Comparison of ENCODE assay signal across 15 cellular contexts in genomic region chr7:114956702-114957101, GRCh38. TPM values are rescaled to one million over a fixed set of nuclear protein-coding genes. Genes with fewer than 3 reads are reported as not detected.
DNase-seq lines count a peak whose midpoint lies in the region; ATAC-seq and TF ChIP-seq lines count a peak whose summit lies in the region.
"Had no signal": no experiment of that assay in that cellular context is flagged by ENCODE, and none has a peak within 500 bp of the region (broad histone marks: within the 10 kb centered on the region; RNA-seq: fewer than 3 reads in every experiment).

No MANE protein-coding gene starts in this region.

- no peak overlapping the region for H3K4me3 ChIP-seq in right cardiac atrium (ENCODE audit: low read length)
- H3K4me3 ChIP-seq in neural progenitor cell = no peak overlapping the region
- H3K4me3 ChIP-seq in BE2C (ENCODE audit: low read depth, low read length) = no peak overlapping the region
- H3K4me3 ChIP-seq: esophagus squamous epithelium, pancreas had no signal

- DNase-seq in right cardiac atrium = no peak
- DNase-seq in neural progenitor cell (ENCODE audit: low spot score) = no peak
- no peak for DNase-seq in ACHN
- DNase-seq in BE2C = no peak
- DNase-seq: activated CD8-positive, alpha-beta T cell treated with anti-CD3 and anti-CD28 coated beads, Interleukin-2, amount 10 ng/mL, durations not matched to agents 7 days and 5 days; activated effector memory CD4-positive, alpha-beta T cell treated with anti-CD3 and anti-CD28 coated beads, Interleukin-2, amount 50 U/mL, for 16 hours; esophagus squamous epithelium; hippocampal formation; NCI-H2171; pancreas had no signal

- H3F3A ChIP-seq in neural progenitor cell (ENCODE audit: low read depth) = no peaks in the 10 kb centered on the region

- H3K4me3 Mint-ChIP-seq in neural progenitor cell = no peak overlapping the region
- H3K4me3 Mint-ChIP-seq: activated CD8-positive, alpha-beta T cell treated with anti-CD3 and anti-CD28 coated beads, Interleukin-2, amount 10 ng/mL, durations not matched to agents 7 days and 5 days; dendritic cell treated with granulocyte-macrophage colony-stimulating factor and Interleukin-4, amounts not matched to agents 40 ng/mL and 50 ng/mL, for 4 days had no signal

- H3K4me1 ChIP-seq in right cardiac atrium (ENCODE audit: control insufficient read depth, insufficient read depth, low read length) = no peaks in the 10 kb centered on the region
- H3K4me1 ChIP-seq in neural progenitor cell = peaks cover 5% of the 10 kb centered on the region
- no peaks in the 10 kb centered on the region for H3K4me1 ChIP-seq in BE2C
- H3K4me1 ChIP-seq: pancreas had no signal

- ATAC-seq in GM18502 (IDR thresholded peaks at IDR 0.05; ENCODE audit: poor library complexity, unreplicated experiment) = peak; percentile 66
- peak; percentile 47 for ATAC-seq in GM19351 (IDR thresholded peaks at IDR 0.05; ENCODE audit: unreplicated experiment)
- peak; percentile 49 for ATAC-seq in HG02642 (IDR thresholded peaks at IDR 0.05; ENCODE audit: poor library complexity, unreplicated experiment)
- peak; percentile 64 for ATAC-seq in HG03354 (IDR thresholded peaks at IDR 0.05; ENCODE audit: poor library complexity, severe bottlenecking, unreplicated experiment)
- ATAC-seq in right cardiac atrium = no peak
- ATAC-seq: activated CD8-positive, alpha-beta T cell treated with anti-CD3 and anti-CD28 coated beads, Interleukin-2, amount 10 ng/mL, durations not matched to agents 7 days and 5 days had no signal

- H3K27me3 Mint-ChIP-seq in neural progenitor cell (ENCODE audit: insufficient read depth, low read depth) = no peaks in the 10 kb centered on the region
- H3K27me3 Mint-ChIP-seq: dendritic cell treated with granulocyte-macrophage colony-stimulating factor and Interleukin-4, amounts not matched to agents 40 ng/mL and 50 ng/mL, for 4 days had no signal

- H3K9ac ChIP-seq in neural progenitor cell = no peak overlapping the region

- no peak overlapping the region for H3K27ac Mint-ChIP-seq in neural progenitor cell
- H3K27ac Mint-ChIP-seq: activated CD8-positive, alpha-beta T cell treated with anti-CD3 and anti-CD28 coated beads, Interleukin-2, amount 10 ng/mL, durations not matched to agents 7 days and 5 days; dendritic cell treated with granulocyte-macrophage colony-stimulating factor and Interleukin-4, amounts not matched to agents 40 ng/mL and 50 ng/mL, for 4 days had no signal

- H3K4me2 ChIP-seq in neural progenitor cell = no peak overlapping the region

- TF ChIP-seq CTCF in neural progenitor cell (IDR thresholded peaks at IDR 0.05) (no peak), BE2C (IDR thresholded peaks at IDR 0.05; ENCODE audit: low read depth, low read length) (no peak)

- H3K9me3 ChIP-seq in right cardiac atrium (ENCODE audit: control insufficient read depth, low read length) = no peaks in the 10 kb centered on the region
- H3K9me3 ChIP-seq in neural progenitor cell (ENCODE audit: low read depth) = no peaks in the 10 kb centered on the region
- H3K9me3 ChIP-seq in BE2C = no peaks in the 10 kb centered on the region
- H3K9me3 ChIP-seq: esophagus squamous epithelium, pancreas had no signal

- no peak overlapping the region for H2AFZ ChIP-seq in neural progenitor cell (replicated peaks)

- H3K27me3 ChIP-seq in right cardiac atrium (ENCODE audit: control insufficient read depth, insufficient read depth) = no peaks in the 10 kb centered on the region
- no peaks in the 10 kb centered on the region for H3K27me3 ChIP-seq in neural progenitor cell
- H3K27me3 ChIP-seq in BE2C = no peaks in the 10 kb centered on the region
- H3K27me3 ChIP-seq: esophagus squamous epithelium, pancreas had no signal

- in situ Hi-C loops in ACHN (cut with HindIII; ENCODE audit: low pct_ligation_motif_present, low pct_unique_long_range_greater_than_20kb, low sequenced_read_pairs) = no loop called here

- H4K20me1 ChIP-seq in neural progenitor cell (ENCODE audit: low read depth) = no peaks in the 10 kb centered on the region

- no peak overlapping the region for H3K27ac ChIP-seq in right cardiac atrium (ENCODE audit: low read length)
- H3K27ac ChIP-seq in neural progenitor cell = no peak overlapping the region
- H3K27ac ChIP-seq: esophagus squamous epithelium, pancreas had no signal

- H3K9me3 Mint-ChIP-seq in neural progenitor cell = no peaks in the 10 kb centered on the region
- H3K9me3 Mint-ChIP-seq: dendritic cell treated with granulocyte-macrophage colony-stimulating factor and Interleukin-4, amounts not matched to agents 40 ng/mL and 50 ng/mL, for 4 days had no signal

- H3K36me3 ChIP-seq in neural progenitor cell (no peaks in the 10 kb centered on the region), BE2C (no peaks in the 10 kb centered on the region)
- H3K36me3 ChIP-seq: esophagus squamous epithelium, pancreas had no signal

- H3K36me3 Mint-ChIP-seq in neural progenitor cell = no peaks in the 10 kb centered on the region

- no peaks in the 10 kb centered on the region for H3K79me2 ChIP-seq in neural progenitor cell (ENCODE audit: low read depth)

- H3K4me1 Mint-ChIP-seq in neural progenitor cell = peaks cover 15% of the 10 kb centered on the region

- intact Hi-C loops in right cardiac atrium (cut with DNase I) = no loop called here

RNA-seq across cellular contexts. Expression of gene MDFIC, which starts 34.8 kb away (rescaled TPM):
- total RNA-seq in right cardiac atrium (10 to 100 TPM; 18.6 to 23.8 (median 22.2) TPM), neural progenitor cell (ENCODE audit: low replicate concordance) (5.1 and 7.1 TPM in 2 replicates)
- polyA plus RNA-seq in right cardiac atrium = 9.2 TPM
- polyA plus RNA-seq in BE2C (2012; ENCODE audit: insufficient read depth, insufficient read length, low read depth) = not detected

Comparison
In these comparisons a context has a peak if more than half of its experiments do, and no peak if none do; other contexts are left out.
1. ATAC-seq: peak in GM18502 (single experiment), GM19351 (single experiment), HG02642 (single experiment) and HG03354 (single experiment); none in right cardiac atrium (0 of 2).